12 cellular contexts compared by ENCODE assay signal in the genomic region with DNA sequence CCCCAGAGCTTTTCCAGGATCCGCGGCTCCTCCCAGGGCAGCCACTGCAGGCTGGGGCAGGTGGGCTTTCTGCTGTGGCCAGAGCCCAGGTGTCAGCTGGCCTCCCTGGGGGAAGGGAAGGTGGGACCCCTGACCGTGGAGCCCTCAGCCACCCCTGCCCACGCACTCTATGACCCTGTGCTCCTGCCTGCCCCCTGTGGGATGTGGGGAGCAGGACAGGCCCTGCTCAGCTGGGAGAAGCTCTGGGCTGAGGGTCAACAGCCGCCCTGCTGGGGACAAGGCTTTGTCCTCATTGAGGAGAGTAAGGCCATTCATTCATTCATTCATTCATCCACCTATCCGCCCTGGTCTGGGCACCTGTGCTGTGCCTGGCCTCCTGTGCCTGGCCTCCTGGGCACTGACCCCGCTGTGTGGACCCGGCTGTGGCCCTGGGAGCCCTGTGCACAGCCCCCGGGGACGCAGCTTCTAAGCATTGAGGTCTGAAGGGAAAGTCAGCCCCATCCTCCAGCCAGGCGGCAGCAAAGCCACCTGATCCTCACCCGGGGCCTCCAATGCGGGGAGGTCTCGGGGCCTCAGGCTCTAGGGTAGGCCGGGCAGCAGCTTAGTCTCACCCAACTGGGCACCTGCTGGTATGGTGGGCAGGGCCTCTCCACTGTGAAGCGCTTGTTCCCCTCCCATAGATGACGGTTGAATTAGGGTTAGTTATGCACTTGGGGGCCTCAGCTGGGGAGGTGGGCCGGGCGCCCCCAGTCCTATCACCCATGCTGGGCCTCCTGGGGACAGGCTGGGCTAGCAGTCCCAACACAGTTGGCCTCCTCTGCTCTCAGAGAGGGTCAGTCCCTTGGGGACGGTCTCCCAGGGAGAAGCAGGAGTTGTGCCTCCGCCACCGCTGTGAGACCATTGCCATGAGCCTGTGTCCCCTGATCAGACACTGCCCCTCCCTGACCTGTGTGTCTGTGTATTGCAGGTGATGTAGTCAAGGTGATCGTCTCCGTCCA. TPM values are rescaled to one million over a fixed set of nuclear protein-coding genes. Genes with fewer than 3 reads are reported as not detected.
DNase-seq lines count a peak whose midpoint lies in the region; ATAC-seq and TF ChIP-seq lines count a peak whose summit lies in the region.
"Had no signal": no experiment of that assay in that cellular context is flagged by ENCODE, and none has a peak within 500 bp of the region (broad histone marks: within the 10 kb centered on the region; RNA-seq: fewer than 3 reads in every experiment).

No MANE protein-coding gene starts in this region.

- H4K20me1 ChIP-seq in PC-9 (ENCODE audit: insufficient read depth) = no peaks in the 10 kb centered on the region

- no peaks in the 10 kb centered on the region for H3F3A ChIP-seq in PC-9 (ENCODE audit: insufficient read depth, low read depth)

- no peaks in the 10 kb centered on the region for H3K9me3 ChIP-seq in PC-9 (ENCODE audit: insufficient read depth, low read depth)
- no peaks in the 10 kb centered on the region for H3K9me3 ChIP-seq in testis

- H3K9me2 ChIP-seq in PC-9 (ENCODE audit: insufficient read depth) = no peaks in the 10 kb centered on the region

- H3K27me3 ChIP-seq in PC-9 (ENCODE audit: insufficient read depth, low read depth) = peaks cover 21% of the 10 kb centered on the region
- H3K27me3 ChIP-seq in testis = no peaks in the 10 kb centered on the region
- H3K27me3 ChIP-seq: dorsolateral prefrontal cortex had no signal

- no peak overlapping the region for H2AFZ ChIP-seq in PC-9

- H3K4me1 ChIP-seq in PC-9 (replicated peaks; ENCODE audit: insufficient read depth) (no peaks in the 10 kb centered on the region), testis (peaks cover 6% of the 10 kb centered on the region)

- BruUV-seq in PC-9 (replicated peaks; lab: Mats Ljungman, UMichigan) = no TSS peak

- no peak overlapping the region for H3K27ac ChIP-seq in PC-9
- no peak overlapping the region for H3K27ac ChIP-seq in testis
- H3K27ac ChIP-seq: dorsolateral prefrontal cortex had no signal

- no peaks in the 10 kb centered on the region for H3K36me3 ChIP-seq in PC-9 (ENCODE audit: low read depth)
- no peaks in the 10 kb centered on the region for H3K36me3 ChIP-seq in testis (ENCODE audit: low read depth, missing control alignments)

- H3K4me3 ChIP-seq in PC-9 = no peak overlapping the region
- no peak overlapping the region for H3K4me3 ChIP-seq in fibroblast of the aortic adventitia (ENCODE audit: low read depth, low read length)
- no peak overlapping the region for H3K4me3 ChIP-seq in testis
- H3K4me3 ChIP-seq: dorsolateral prefrontal cortex, lung had no signal

- TF ChIP-seq CTCF in PC-9 (conservative IDR thresholded peaks at IDR 0.05) (peak; percentile 59), fibroblast of the aortic adventitia (IDR thresholded peaks at IDR 0.05; ENCODE audit: insufficient read depth, low read length) (peak; percentile 53), testis (IDR thresholded peaks at IDR 0.05) (peak in 2 of 3 experiments; percentile 15 to 31)

- ATAC-seq in Right ventricle myocardium superior (ENCODE audit: poor library complexity) (no peak), Right ventricle myocardium inferior (no peak)

- CTCF ChIA-PET in PC-9 (lab: Charles Lee) = no interaction called here

- DNase-seq in Right ventricle myocardium superior (peak; percentile 14), Right ventricle myocardium inferior (ENCODE audit: missing footprints) (no peak), PC-9 (no peak), fibroblast of the aortic adventitia (ENCODE audit: low read depth) (no peak), testis (no peak), HK-2 (ENCODE audit: unreplicated experiment) (no peak), cerebellar nuclear complex (lab: John Stamatoyannopoulos, UW) (no peak), DMS79 (lab: John Stamatoyannopoulos, UW) (no peak)
- DNase-seq: stimulated activated CD4-positive, alpha-beta T cell treated with anti-CD3 and anti-CD28 coated beads, Interleukin-4, amount 100 ng/mL, for 24 hours had no signal

- intact Hi-C loops in Right ventricle myocardium superior (cut with DNase I) = no loop called here
- intact Hi-C loops in Right ventricle myocardium inferior (cut with DNase I) = no loop called here
- intact Hi-C loops in PC-9 (cut with micrococcal nuclease; ENCODE audit: unreplicated experiment) = no loop called here
- intact Hi-C loops in testis (cut with DNase I; ENCODE audit: low total_unique reads) = no loop called here

- WGBS in testis, 2 donors = 88 to 90% methylated on average over 11 to 17 of the region's 24 CpGs

- POLR2A ChIA-PET in PC-9 (lab: Charles Lee; ENCODE audit: unreplicated experiment) = no interaction called here

- TF ChIP-seq POLR2A in testis (IDR thresholded peaks at IDR 0.05) = no peak

- H3K4me2 ChIP-seq in PC-9 = no peak overlapping the region

- no peaks in the 10 kb centered on the region for H3K79me2 ChIP-seq in PC-9 (ENCODE audit: low read depth)

RNA-seq across cellular contexts. Expression of a gene that starts 6.0 kb away (rescaled TPM):
- 16.0 TPM for total RNA-seq in Right ventricle myocardium superior
- total RNA-seq in Right ventricle myocardium inferior = 15.7 TPM
- total RNA-seq in PC-9 (2021) = 9.9 and 13.8 TPM in 2 replicates
- 12.0 and 32.2 TPM in 2 replicates for total RNA-seq in fibroblast of the aortic adventitia (ENCODE audit: low replicate concordance)
- total RNA-seq in testis = 10 to 100 TPM; 39.0 to 45.1 TPM
- polyA plus RNA-seq in testis (ENCODE audit: insufficient read depth, low read depth, low replicate concordance) = 26.0 TPM

RNA-seq across cellular contexts. Expression of a gene that starts 24.4 kb away (rescaled TPM):
- total RNA-seq in Right ventricle myocardium superior (9.8 TPM), Right ventricle myocardium inferior (12.2 TPM), PC-9 (2021) (26.1 and 35.3 TPM in 2 replicates), fibroblast of the aortic adventitia (ENCODE audit: low replicate concordance) (15.5 and 23.0 TPM in 2 replicates), testis (10 to 100 TPM; 20.9 to 25.1 TPM)
- 16.5 TPM for polyA plus RNA-seq in testis (ENCODE audit: insufficient read depth, low read depth, low replicate concordance)

RNA-seq across cellular contexts. Expression of a gene that starts 32.1 kb away (rescaled TPM):
- 1.6 TPM for total RNA-seq in Right ventricle myocardium superior
- total RNA-seq in Right ventricle myocardium inferior = 1.3 TPM
- not detected in 2 replicates for total RNA-seq in PC-9 (2021)
- total RNA-seq in fibroblast of the aortic adventitia (ENCODE audit: low replicate concordance) = not detected in 2 replicates
- total RNA-seq in testis = 1 to 10 TPM; 2.8 to 4.2 TPM
- polyA plus RNA-seq in testis (ENCODE audit: insufficient read depth, low read depth, low replicate concordance) = 1.1 TPM
- total RNA-seq: NCI-H460 had no signal

RNA-seq across cellular contexts. Expression of a gene that starts 35.8 kb away (rescaled TPM):
- total RNA-seq in Right ventricle myocardium superior (45.5 TPM), Right ventricle myocardium inferior (46.4 TPM), PC-9 (2021) (20.5 and 33.4 TPM in 2 replicates), fibroblast of the aortic adventitia (ENCODE audit: low replicate concordance) (22.8 and 23.4 TPM in 2 replicates), testis (10 to 100 TPM; 65.9 to 84.7 TPM)
- 23.2 TPM for polyA plus RNA-seq in testis (ENCODE audit: insufficient read depth, low read depth, low replicate concordance)
